8 cellular contexts compared by ENCODE assay signal in genomic region chr7:44973610-44974401, GRCh38. TPM values are rescaled to one million over a fixed set of nuclear protein-coding genes. Genes with fewer than 3 reads are reported as not detected.
A peak's percentile ranks its signal among the peaks of the same experiment; 100 is the strongest.
DNase-seq lines count a peak whose midpoint lies in the region; ATAC-seq, FAIRE-seq and TF ChIP-seq lines count a peak whose summit lies in the region.

No MANE protein-coding gene starts in this region.

- H3K27ac ChIP-seq in CD4-positive, alpha-beta memory T cell (ENCODE audit: low read depth, low read length) = peak overlapping the region; percentile 85
- H3K27ac ChIP-seq in KOPT-K1 (ENCODE audit: low read depth, low read length, poor library complexity, severe bottlenecking) = peak overlapping the region; percentile 19

- peak overlapping the region in 1 of 8 donors; percentile 46 for H3K4me3 Mint-ChIP-seq in CD4-positive, alpha-beta memory T cell

- no peak overlapping the region for H3K4me3 ChIP-seq in CD4-positive, alpha-beta memory T cell (ENCODE audit: low read length in 2 of 2)
- H3K4me3 ChIP-seq in epithelial cell of esophagus (ENCODE audit: low read length) = no peak overlapping the region

- CTCF ChIA-PET in CD4-positive, alpha-beta memory T cell (lab: Charles Lee; ENCODE audit: partially characterized antibody) = interaction anchor here (0.6 to 10.6 kb wide), 52 partner anchors 9 to 731 kb away, joined by 3 to 239 read pairs (median 5); partner anchors contain the start of genes CCM2, H2AZ2 and TBRG4

- no peaks in the 10 kb centered on the region for H3K9me3 ChIP-seq in CD4-positive, alpha-beta memory T cell (ENCODE audit: control insufficient read depth in 1 of 2, low read length in 2 of 2)
- no peaks in the 10 kb centered on the region for H3K9me3 ChIP-seq in KOPT-K1 (ENCODE audit: insufficient read depth, low read length, poor library complexity, severe bottlenecking)

- H3K36me3 Mint-ChIP-seq in CD4-positive, alpha-beta memory T cell = peaks cover 12 to 76% of the 10 kb centered on the region in 2 donors

- TF ChIP-seq POLR2A in H54 (IDR thresholded peaks at IDR 0.05; ENCODE audit: low read depth, low read length) = no peak

- FAIRE-seq in H54 (lab: Jason Lieb, UNC) = no peak

- peak; percentile 44 to 72 (median 61) for DNase-seq in CD4-positive, alpha-beta memory T cell
- peak; percentile 68 for DNase-seq in activated CD4-positive, alpha-beta T cell treated with anti-CD3 and anti-CD28 coated beads for 48 hours
- DNase-seq in epithelial cell of esophagus (ENCODE audit: low read depth) (peak; percentile 30), posterior vena cava (ENCODE audit: low spot score) (peak; percentile 88), H54 (ENCODE audit: insufficient read length, low spot score) (no peak)

- peaks cover 12 to 62% (median 37%) of the 10 kb centered on the region in 4 donors for H3K4me1 Mint-ChIP-seq in CD4-positive, alpha-beta memory T cell

- no peaks in the 10 kb centered on the region for H3K27me3 Mint-ChIP-seq in CD4-positive, alpha-beta memory T cell

- ATAC-seq in HG03469 (IDR thresholded peaks at IDR 0.05; ENCODE audit: unreplicated experiment) (no peak), GM19035 (IDR thresholded peaks at IDR 0.05; ENCODE audit: unreplicated experiment) (no peak)

- no peaks in the 10 kb centered on the region for H3K27me3 ChIP-seq in CD4-positive, alpha-beta memory T cell (ENCODE audit: insufficient read depth, low read length)

- intact Hi-C loops in CD4-positive, alpha-beta memory T cell (cut with micrococcal nuclease) = loop anchor here (1.0 kb wide), 1 partner anchor 162 kb away; no protein-coding TSS in a partner anchor
- intact Hi-C loops in posterior vena cava (cut with DNase I) = loop anchor here (10.0 kb wide), 2 partner anchors 131 to 161 kb away; no protein-coding TSS in a partner anchor

- TF ChIP-seq CTCF in epithelial cell of esophagus (IDR thresholded peaks at IDR 0.05; ENCODE audit: insufficient read depth, low read depth, low read length, missing control alignments) = peak; percentile 35

- peak overlapping the region in 6 of 7 donors; percentile 43 to 84 (median 51) for H3K27ac Mint-ChIP-seq in CD4-positive, alpha-beta memory T cell

- H3K9me3 Mint-ChIP-seq in CD4-positive, alpha-beta memory T cell = no peaks in the 10 kb centered on the region

- H3K36me3 ChIP-seq in CD4-positive, alpha-beta memory T cell (ENCODE audit: insufficient read depth, low read length) = peaks cover 77% of the 10 kb centered on the region
- peaks cover 94% of the 10 kb centered on the region for H3K36me3 ChIP-seq in KOPT-K1 (ENCODE audit: insufficient read depth, low read length)

- peaks cover 50% of the 10 kb centered on the region for H3K4me1 ChIP-seq in CD4-positive, alpha-beta memory T cell (ENCODE audit: insufficient read depth, low read length)

- POLR2A ChIA-PET in CD4-positive, alpha-beta memory T cell (lab: Charles Lee; ENCODE audit: partially characterized antibody) = interaction anchor here (0.9 to 21.9 kb wide), 24 partner anchors 8 to 483 kb away, joined by 3 to 551 read pairs (median 4); partner anchors contain the start of genes CCM2, NUDCD3, PURB and TBRG4

RNA-seq across cellular contexts. Expression of gene MYO1G, which starts 5.0 kb away (rescaled TPM):
- total RNA-seq in CD4-positive, alpha-beta memory T cell = 10 to 100 TPM; 92.9 to 94.2 TPM
- 100 to 1,000 TPM; 143 to 168 TPM for polyA plus RNA-seq in CD4-positive, alpha-beta memory T cell
- 1 to 10 TPM; 4.9 to 6.3 TPM for total RNA-seq in posterior vena cava

RNA-seq across cellular contexts. Expression of gene CCM2, which starts 26.2 kb away (rescaled TPM):
- total RNA-seq in CD4-positive, alpha-beta memory T cell = 100 to 1,000 TPM; 192 to 200 TPM
- 10 to 100 TPM; 82.1 to 91.9 TPM for polyA plus RNA-seq in CD4-positive, alpha-beta memory T cell
- total RNA-seq in posterior vena cava = 10 to 100 TPM; 31.8 to 36.9 TPM

Comparison
In these comparisons a context has a peak if more than half of its experiments do, and no peak if none do; other contexts are left out.
1. RNA of gene MYO1G, which starts 5.0 kb away (total RNA-seq): 92.9 to 94.2 TPM in CD4-positive, alpha-beta memory T cell; 4.9 to 6.3 TPM in posterior vena cava; every median in the first group is over 10 times any median in the second.
2. RNA of gene CCM2, which starts 26.2 kb away (total RNA-seq): 192 to 200 TPM in CD4-positive, alpha-beta memory T cell; 31.8 to 36.9 TPM in posterior vena cava; every median in the first group is over 4 times any median in the second.